In the genomic region with DNA sequence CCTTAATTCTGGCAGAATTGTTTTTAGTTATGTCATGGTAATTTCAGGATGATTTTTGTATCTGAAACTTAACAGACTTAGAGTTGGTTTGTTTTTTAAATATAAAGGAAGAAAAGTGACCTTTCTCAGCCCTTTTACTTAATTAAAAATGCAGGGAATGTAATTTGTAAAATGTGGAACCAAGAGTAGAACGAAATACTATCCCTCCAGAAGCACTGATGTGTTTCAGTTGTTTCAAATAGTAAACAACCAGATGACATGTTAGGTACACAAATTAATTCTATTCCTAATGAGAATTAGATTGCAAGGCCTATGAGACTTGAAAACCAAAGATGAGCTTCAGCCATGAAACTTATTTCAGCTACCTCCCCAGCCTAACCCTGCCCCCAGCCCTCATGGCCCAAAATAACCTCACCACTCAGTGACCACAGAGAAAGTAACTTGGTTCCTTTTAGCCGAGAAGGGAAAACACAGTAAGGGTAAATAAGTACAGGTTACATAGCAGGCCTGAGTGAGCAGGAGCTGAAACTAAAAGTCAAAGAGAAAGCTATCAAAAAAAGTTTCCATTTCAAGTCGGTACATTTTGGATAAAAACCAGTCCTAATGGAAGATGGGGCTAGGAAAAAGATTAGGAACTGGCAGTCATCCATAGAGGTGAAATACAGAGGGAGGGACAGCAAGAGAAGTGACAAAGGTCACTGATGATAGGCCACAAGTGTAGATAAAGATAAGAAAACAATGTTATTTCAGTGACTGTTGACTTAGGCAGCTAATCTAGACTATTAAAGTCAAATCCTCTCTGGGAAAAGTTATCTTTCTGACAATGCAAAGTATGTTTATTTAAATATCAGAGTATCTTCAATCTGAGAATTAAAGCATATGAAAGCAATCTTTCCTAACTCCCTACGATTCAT, we compare ENCODE assay signal across 10 cellular contexts. TPM values are rescaled to one million over a fixed set of nuclear protein-coding genes. Genes with fewer than 3 reads are reported as not detected.
DNase-seq lines count a peak whose midpoint lies in the region; ATAC-seq and TF ChIP-seq lines count a peak whose summit lies in the region.
"Had no signal": no experiment of that assay in that cellular context is flagged by ENCODE, and none has a peak within 500 bp of the region (broad histone marks: within the 10 kb centered on the region; RNA-seq: fewer than 3 reads in every experiment).

No MANE protein-coding gene starts in this region.

- H3K36me3 ChIP-seq in colonic mucosa: no peaks in the 10 kb centered on the region

- DNase-seq in fibroblast of the aortic adventitia (ENCODE audit: low read depth) (peak; percentile 27), RKO (ENCODE audit: low spot score) (no peak), colonic mucosa (no peak), COR-L47 (lab: John Stamatoyannopoulos, UW) (no peak), sciatic nerve (ENCODE audit: low spot score) (no peak)
- DNase-seq: right cardiac atrium had no signal

- no peak overlapping the region for H3K9ac ChIP-seq in colonic mucosa (ENCODE audit: low read depth in 2 of 2, low read length in 2 of 2)

- H3K4me3 ChIP-seq in GM08714 (ENCODE audit: low read length): peak overlapping the region; percentile 46; the same call in 1 of the 2 replicates
- H3K4me3 ChIP-seq in fibroblast of the aortic adventitia (ENCODE audit: low read depth, low read length): no peak overlapping the region
- no peak overlapping the region for H3K4me3 ChIP-seq in colonic mucosa
- H3K4me3 ChIP-seq: SK-N-MC had no signal

- ATAC-seq in GM21360 (IDR thresholded peaks at IDR 0.05; ENCODE audit: unreplicated experiment) (peak; percentile 99), HG03442 (IDR thresholded peaks at IDR 0.05; ENCODE audit: unreplicated experiment) (peak; percentile 100), sciatic nerve (no peak)

- no peaks in the 10 kb centered on the region for H3K4me1 ChIP-seq in colonic mucosa

- no peak overlapping the region for H3K27ac ChIP-seq in colonic mucosa

- intact Hi-C loops in colonic mucosa (cut with DNase I) (no loop called here), sciatic nerve (cut with DNase I) (no loop called here)

- no peak for TF ChIP-seq CTCF in fibroblast of the aortic adventitia (IDR thresholded peaks at IDR 0.05; ENCODE audit: insufficient read depth, low read length)
- no peak for TF ChIP-seq CTCF in colonic mucosa (IDR thresholded peaks at IDR 0.05)

- no peaks in the 10 kb centered on the region for H3K9me3 ChIP-seq in colonic mucosa

- H3K27me3 ChIP-seq in colonic mucosa: no peaks in the 10 kb centered on the region

RNA-seq across cellular contexts. Expression of a gene that starts 23.2 kb away (rescaled TPM):
- 0.98 and 3.8 TPM in 2 replicates for total RNA-seq in fibroblast of the aortic adventitia (ENCODE audit: low replicate concordance)
- total RNA-seq in colonic mucosa: 1 to 10 TPM; 2.3 to 4.2 TPM
- 2.4 TPM for total RNA-seq in sciatic nerve

RNA-seq across cellular contexts. Expression of a gene that starts 23.5 kb away (rescaled TPM):
- total RNA-seq in fibroblast of the aortic adventitia (ENCODE audit: low replicate concordance) (55.9 and 111 TPM in 2 replicates), colonic mucosa (10 to 100 TPM; 27.5 to 34.3 TPM), sciatic nerve (98.7 TPM)

RNA-seq across cellular contexts. Expression of a gene that starts 56.2 kb away (rescaled TPM):
- 0.33 and 0.63 TPM in 2 replicates for total RNA-seq in fibroblast of the aortic adventitia (ENCODE audit: low replicate concordance)
- 1 to 10 TPM; 2.3 to 3.3 TPM for total RNA-seq in colonic mucosa
- total RNA-seq in sciatic nerve: 6.7 TPM
